ENCODE assay signal across 17 cellular contexts in the genomic region with DNA sequence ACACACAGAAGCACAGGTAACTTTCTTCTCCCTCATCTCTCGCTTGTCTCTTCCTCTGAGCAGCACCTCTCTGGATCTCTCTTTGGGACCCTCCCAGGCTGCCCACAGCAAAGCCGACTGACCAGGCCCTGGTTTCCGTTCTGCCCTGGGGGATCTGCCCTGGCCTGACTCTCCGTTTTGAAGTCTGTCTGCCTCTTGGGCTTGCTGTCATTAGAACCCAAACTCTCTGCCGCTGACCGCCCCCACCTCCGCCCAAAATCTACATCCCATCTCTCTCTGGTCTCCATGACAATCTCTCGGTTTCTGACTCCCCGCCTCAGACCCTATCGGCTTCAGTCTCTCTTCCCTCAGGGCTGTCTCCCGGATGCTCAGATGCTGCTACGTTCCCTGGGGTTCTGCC. TPM values are rescaled to one million over a fixed set of nuclear protein-coding genes. Genes with fewer than 3 reads are reported as not detected.
DNase-seq lines count a peak whose midpoint lies in the region; ATAC-seq, FAIRE-seq and TF ChIP-seq lines count a peak whose summit lies in the region.
"Had no signal": no experiment of that assay in that cellular context is flagged by ENCODE, and none has a peak within 500 bp of the region (broad histone marks: within the 10 kb centered on the region; RNA-seq: fewer than 3 reads in every experiment).

No MANE protein-coding gene starts in this region.

- H3K9me3 ChIP-seq in K562 (replicated peaks; ENCODE audit: control insufficient read depth, insufficient read depth, low read depth, low read length) (no peaks in the 10 kb centered on the region), neuronal stem cell (replicated peaks in 1 of 2; ENCODE audit: control insufficient read depth in 2 of 2, insufficient read depth in 1 of 2, low read depth in 1 of 2, low read length in 2 of 2) (no peaks in the 10 kb centered on the region)
- H3K9me3 ChIP-seq in CD8-positive, alpha-beta T cell (ENCODE audit: low read length), result no peaks in the 10 kb centered on the region

- no peak overlapping the region for H3K14ac ChIP-seq in neuronal stem cell (ENCODE audit: low read length)

- H3K36me3 ChIP-seq in K562 (ENCODE audit: control insufficient read depth, insufficient read depth, low read length) (peaks cover 24% of the 10 kb centered on the region; the same call in 1 of the 3 replicates), neuronal stem cell (replicated peaks in 1 of 2; ENCODE audit: control insufficient read depth in 2 of 2, insufficient read depth in 2 of 2, low read length in 2 of 2) (peaks cover 0 to 3% of the 10 kb centered on the region in 2 donors)
- no peaks in the 10 kb centered on the region for H3K36me3 ChIP-seq in CD8-positive, alpha-beta T cell (ENCODE audit: insufficient read depth, low read length)

- CTCF ChIA-PET in K562 (lab: Yijun Ruan, JAX; ENCODE audit: low intra/inter-chr PET ratio), result no interaction called here
- CTCF ChIA-PET in CD8-positive, alpha-beta T cell (lab: Charles Lee), result no interaction called here

- H3K27me3 ChIP-seq in K562 (ENCODE audit: control insufficient read depth in 2 of 2, insufficient read depth in 2 of 2, low read length in 2 of 2) (no peaks in the 10 kb centered on the region), neuronal stem cell (ENCODE audit: control insufficient read depth in 3 of 3, insufficient read depth in 3 of 3, low read depth in 1 of 3, low read length in 3 of 3) (peaks cover 0 to 15% (median 13%) of the 10 kb centered on the region in 3 experiments)
- H3K27me3 ChIP-seq in CD8-positive, alpha-beta T cell (ENCODE audit: insufficient read depth, low read length), result peaks cover 11% of the 10 kb centered on the region

- H3K79me2 ChIP-seq in K562 (ENCODE audit: control insufficient read depth, insufficient read depth, low read length), result peaks cover 14% of the 10 kb centered on the region

- no peak overlapping the region for H2BK120ac ChIP-seq in neuronal stem cell (ENCODE audit: low read depth, low read length)

- H3K4me3 ChIP-seq in K562, result no peak overlapping the region
- no peak overlapping the region for H3K4me3 ChIP-seq in neuronal stem cell (ENCODE audit: low read length in 2 of 2)
- no peak overlapping the region for H3K4me3 ChIP-seq in CD8-positive, alpha-beta T cell (ENCODE audit: low read depth, low read length)

- H2BK15ac ChIP-seq in neuronal stem cell (ENCODE audit: low read length), result no peak overlapping the region

- H3K4me2 ChIP-seq in K562 (ENCODE audit: insufficient read depth, low read length), result no peak overlapping the region
- no peak overlapping the region for H3K4me2 ChIP-seq in neuronal stem cell (ENCODE audit: insufficient read depth, low read length, poor library complexity, severe bottlenecking)

- in situ Hi-C loops in GM13977 (cut with MboI; ENCODE audit: low pct_unique_long_range_greater_than_20kb, low sequenced_read_pairs, unreplicated experiment), result no loop called here
- in situ Hi-C loops in K562 (cut with MboI), result no loop called here

- TF ChIP-seq RAD21 in K562 (CRISPR knock-in tag; conservative IDR thresholded peaks at IDR 0.05 in 1 of 2, IDR thresholded peaks at IDR 0.05 in 1 of 2), result no peak

- intact Hi-C loops in K562 (cut with micrococcal nuclease), result no loop called here
- intact Hi-C loops in CD8-positive, alpha-beta T cell (cut with DNase I, micrococcal nuclease), result no loop called here

- H3K9ac ChIP-seq in K562 (ENCODE audit: insufficient read depth in 1 of 2, low read depth in 2 of 2, low read length in 2 of 2) (peak overlapping the region in 1 of 2 experiments; percentile 52; a peak in 1 of 4 replicates), neuronal stem cell (ENCODE audit: low read depth, low read length, poor library complexity) (no peak overlapping the region)

- no peak overlapping the region for H4K91ac ChIP-seq in neuronal stem cell (ENCODE audit: low read depth, low read length, poor library complexity)

- H2AK5ac ChIP-seq in neuronal stem cell (ENCODE audit: low read depth, low read length), result no peak overlapping the region

- H3K79me1 ChIP-seq in neuronal stem cell (ENCODE audit: low read depth, low read length), result peaks cover 3% of the 10 kb centered on the region

- TF ChIP-seq POLR2A in K562 (conservative IDR thresholded peaks at IDR 0.05), result 0 out of 2 replicates have a peak, but pooled peaks have one; percentile 15

- no peak overlapping the region for H3K4ac ChIP-seq in neuronal stem cell (ENCODE audit: low read length)

- H3K27ac ChIP-seq in K562 (ENCODE audit: extremely low read depth, low read depth, low read length) (no peak overlapping the region), neuronal stem cell (replicated peaks; ENCODE audit: low read length) (no peak overlapping the region)
- no peak overlapping the region for H3K27ac ChIP-seq in CD8-positive, alpha-beta T cell (ENCODE audit: low read depth, low read length)
- H3K27ac ChIP-seq: HL-60 had no signal

- POLR2A ChIA-PET in K562 (lab: Yijun Ruan, JAX), result interaction anchor here (1.6 kb wide), 1 partner anchor 10 kb away, joined by 6 read pairs; no protein-coding TSS in a partner anchor
- POLR2A ChIA-PET in CD8-positive, alpha-beta T cell (lab: Charles Lee), result no interaction called here

- H3K9me3 Mint-ChIP-seq in CD8-positive, alpha-beta T cell, result no peaks in the 10 kb centered on the region
- no peaks in the 10 kb centered on the region for H3K9me3 Mint-ChIP-seq in activated naive CD8-positive, alpha-beta T cell treated with anti-CD3 and anti-CD28 coated beads, Interleukin-2, amount 50 U/mL, for 24 hours
- no peaks in the 10 kb centered on the region for H3K9me3 Mint-ChIP-seq in activated naive CD8-positive, alpha-beta T cell treated with anti-CD3 and anti-CD28 coated beads for 36 hours
- H3K9me3 Mint-ChIP-seq: CD4-positive, alpha-beta T cell had no signal

- peaks cover 12% of the 10 kb centered on the region for H3K4me1 Mint-ChIP-seq in CD8-positive, alpha-beta T cell (ENCODE audit: low read depth)
- H3K4me1 Mint-ChIP-seq in activated naive CD8-positive, alpha-beta T cell treated with anti-CD3 and anti-CD28 coated beads, Interleukin-2, amount 50 U/mL, for 24 hours, result peaks cover 9% of the 10 kb centered on the region
- peaks cover 5% of the 10 kb centered on the region for H3K4me1 Mint-ChIP-seq in activated naive CD8-positive, alpha-beta T cell treated with anti-CD3 and anti-CD28 coated beads for 36 hours

- no TSS peak for BruUV-seq in K562 (replicated peaks; lab: Mats Ljungman, UMichigan)

- H3K4me3 Mint-ChIP-seq in CD8-positive, alpha-beta T cell, result no peak overlapping the region
- no peak overlapping the region for H3K4me3 Mint-ChIP-seq in activated naive CD8-positive, alpha-beta T cell treated with anti-CD3 and anti-CD28 coated beads, Interleukin-2, amount 50 U/mL, for 24 hours
- no peak overlapping the region for H3K4me3 Mint-ChIP-seq in activated naive CD8-positive, alpha-beta T cell treated with anti-CD3 and anti-CD28 coated beads for 36 hours
- H3K4me3 Mint-ChIP-seq: B cell; CD4-positive, alpha-beta T cell had no signal

- H2AFZ ChIP-seq in K562 (ENCODE audit: low read depth, low read length) (no peak overlapping the region), neuronal stem cell (ENCODE audit: low read length) (no peak overlapping the region)

- peak overlapping the region; percentile 59 for H3K23ac ChIP-seq in neuronal stem cell (ENCODE audit: low read depth, low read length, poor library complexity)

- H3K27ac Mint-ChIP-seq in CD8-positive, alpha-beta T cell, result no peak overlapping the region
- no peak overlapping the region for H3K27ac Mint-ChIP-seq in activated naive CD8-positive, alpha-beta T cell treated with anti-CD3 and anti-CD28 coated beads, Interleukin-2, amount 50 U/mL, for 24 hours
- H3K27ac Mint-ChIP-seq in activated naive CD8-positive, alpha-beta T cell treated with anti-CD3 and anti-CD28 coated beads for 36 hours, result no peak overlapping the region
- H3K27ac Mint-ChIP-seq: B cell; CD4-positive, alpha-beta T cell had no signal

- no peaks in the 10 kb centered on the region for H3K36me3 Mint-ChIP-seq in CD8-positive, alpha-beta T cell
- no peaks in the 10 kb centered on the region for H3K36me3 Mint-ChIP-seq in activated naive CD8-positive, alpha-beta T cell treated with anti-CD3 and anti-CD28 coated beads, Interleukin-2, amount 50 U/mL, for 24 hours (ENCODE audit: low read depth)
- no peaks in the 10 kb centered on the region for H3K36me3 Mint-ChIP-seq in activated naive CD8-positive, alpha-beta T cell treated with anti-CD3 and anti-CD28 coated beads for 36 hours

- no peak overlapping the region for H4K8ac ChIP-seq in neuronal stem cell (ENCODE audit: low read depth, low read length)

- no peak for FAIRE-seq in K562 (lab: Jason Lieb, UNC)
- FAIRE-seq: A204.1, D721Med, GM19239 had no signal

- peaks cover 3% of the 10 kb centered on the region for H3K9me1 ChIP-seq in K562 (ENCODE audit: control insufficient read depth, insufficient read depth, low read length)

- no peak overlapping the region for H2BK12ac ChIP-seq in neuronal stem cell (ENCODE audit: low read length)

- H4K20me1 ChIP-seq in K562 (replicated peaks; ENCODE audit: control insufficient read depth, insufficient read depth, low read length), result peaks cover 41% of the 10 kb centered on the region

- H2BK5ac ChIP-seq in neuronal stem cell (ENCODE audit: low read length), result peak overlapping the region; percentile 46

- peaks cover 55% of the 10 kb centered on the region for H3K27me3 Mint-ChIP-seq in CD8-positive, alpha-beta T cell (ENCODE audit: low read depth)
- H3K27me3 Mint-ChIP-seq in activated naive CD8-positive, alpha-beta T cell treated with anti-CD3 and anti-CD28 coated beads, Interleukin-2, amount 50 U/mL, for 24 hours, result peaks cover 36% of the 10 kb centered on the region
- H3K27me3 Mint-ChIP-seq in activated naive CD8-positive, alpha-beta T cell treated with anti-CD3 and anti-CD28 coated beads for 36 hours, result peaks cover 64% of the 10 kb centered on the region

- TF ChIP-seq EP300 in K562 (IDR thresholded peaks at IDR 0.05; ENCODE audit: low read length), result no peak

- 76% methylated on average over 9 of the region's 12 CpGs for WGBS in K562 (ENCODE audit: insufficient coverage, low coverage, missing lambda C conversion rate)
- no CpG with 5 or more reads among the region's 12 CpGs for WGBS in neuronal stem cell (ENCODE audit: extremely low coverage in 2 of 2, insufficient read length in 2 of 2, insufficient replicate concordance in 1 of 2), 2 donors

- H3K4me1 ChIP-seq in K562 (replicated peaks in 1 of 2; ENCODE audit: control insufficient read depth in 2 of 2, insufficient read depth in 2 of 2, low read length in 2 of 2) (peaks cover 14 to 34% of the 10 kb centered on the region in 2 experiments), neuronal stem cell (ENCODE audit: control insufficient read depth in 2 of 2, insufficient read depth in 1 of 2, low read depth in 1 of 2, low read length in 2 of 2) (peaks cover 5 to 8% of the 10 kb centered on the region in 2 donors)
- H3K4me1 ChIP-seq in CD8-positive, alpha-beta T cell (ENCODE audit: insufficient read depth, low read length), result peaks cover 10% of the 10 kb centered on the region

- TF ChIP-seq CTCF in GM13977 (IDR thresholded peaks at IDR 0.05; ENCODE audit: extremely low read depth, insufficient read depth, missing control alignments) (no peak), K562 (IDR thresholded peaks at IDR 0.05 in 2 of 3, conservative IDR thresholded peaks at IDR 0.05 in 1 of 3; ENCODE audit: insufficient read depth in 2 of 3, low read depth in 1 of 3, low read length in 3 of 3) (no peak)
- no peak for TF ChIP-seq CTCF in CD8-positive, alpha-beta T cell (IDR thresholded peaks at IDR 0.05)

- DNase-seq in GM13977 (ENCODE audit: low spot score) (peak; percentile 15), K562 (ENCODE audit: extremely low read depth in 1 of 4, low spot score in 3 of 4) (no peak), neuronal stem cell (ENCODE audit: low spot score) (no peak), T-helper 9 cell (no peak)
- DNase-seq in CD8-positive, alpha-beta T cell, result no peak
- DNase-seq in activated naive CD8-positive, alpha-beta T cell treated with anti-CD3 and anti-CD28 coated beads, Interleukin-2, amount 50 U/mL, for 24 hours, result no peak
- no peak for DNase-seq in activated naive CD8-positive, alpha-beta T cell treated with anti-CD3 and anti-CD28 coated beads for 36 hours
- DNase-seq: CD4-positive, alpha-beta T cell; DND-41; GF-D8; KBM-7 had no signal

- H3K18ac ChIP-seq in neuronal stem cell (ENCODE audit: low read length), result no peak overlapping the region

- ATAC-seq in K562, result no peak
- ATAC-seq in CD8-positive, alpha-beta T cell, result no peak
- no peak for ATAC-seq in activated naive CD8-positive, alpha-beta T cell treated with anti-CD3 and anti-CD28 coated beads, Interleukin-2, amount 50 U/mL, for 24 hours
- ATAC-seq: HCT116 had no signal

RNA-seq across cellular contexts. Expression of a gene that starts 6.9 kb away (rescaled TPM):
- 19.8 and 38.5 TPM in 2 replicates for total RNA-seq in K562 (2011; cell fraction: chromatin; rRNA removed; ENCODE audit: low replicate concordance)
- total RNA-seq in K562 (2011; cell fraction: nucleolus; rRNA removed), result 17.0 and 18.4 TPM in 2 replicates
- total RNA-seq in K562 (2011; cell fraction: nucleoplasm; rRNA removed), result 18.8 and 48.6 TPM in 2 replicates
- total RNA-seq in K562 (2014; rRNA removed) (1.8 and 4.0 TPM in 2 replicates), K562 (2014; rRNA removed; fragmentation: Illumina TruSeq; extraction: Trizol) (1.4 and 1.7 TPM in 2 replicates), K562 (2015; rRNA removed; fragmentation: Illumina TruSeq; extraction: Trizol) (2.1 and 3.0 TPM in 2 replicates), K562 (2021) (20.2 and 26.2 TPM in 2 replicates)
- polyA plus RNA-seq in K562 (2011; rRNA removed) (2.0 and 3.7 TPM in 2 replicates), K562 (2014; fragmentation: Illumina TruSeq; extraction: Trizol) (14.9 and 16.4 TPM in 2 replicates), K562 (2014; fragmentation: Nextera tagmentation; extraction: Ambion mirVana) (under 1 TPM; 0.03 to 0.06 TPM), K562 (2014; rRNA removed) (13.2 and 14.2 TPM in 2 replicates)
- 2.0 and 2.7 TPM in 2 replicates for polyA plus RNA-seq in K562 (2011; cell fraction: cytosol; rRNA removed)
- 12.7 and 28.1 TPM in 2 replicates for polyA plus RNA-seq in K562 (2011; cell fraction: nucleus; rRNA removed)
- polyA plus RNA-seq in K562 (2012), result 10.3 and 13.2 TPM in 2 replicates
- polyA minus RNA-seq in K562 (2011; rRNA and poly(A)+ RNA removed), result 1.2 and 2.0 TPM in 2 replicates
- polyA minus RNA-seq in K562 (2011; cell fraction: cytosol; rRNA and poly(A)+ RNA removed), result 8.9 and 10.9 TPM in 2 replicates
- polyA minus RNA-seq in K562 (2011; cell fraction: nucleus; rRNA and poly(A)+ RNA removed), result 7.8 and 7.9 TPM in 2 replicates
- polyA plus RNA-seq in neuronal stem cell (2013, experiment 1 of 2), result 6.8 TPM
- 6.9 TPM for polyA plus RNA-seq in neuronal stem cell (2013, experiment 2 of 2)
- total RNA-seq in CD8-positive, alpha-beta T cell, result under 1 TPM; 0.08 to 0.39 TPM
- under 1 TPM; 0.56 to 0.64 TPM for total RNA-seq in activated naive CD8-positive, alpha-beta T cell treated with anti-CD3 and anti-CD28 coated beads for 36 hours

RNA-seq across cellular contexts. Expression of a gene that starts 43.2 kb away (rescaled TPM):
- total RNA-seq in K562 (2011; cell fraction: chromatin; rRNA removed; ENCODE audit: low replicate concordance), result 3.9 and 8.3 TPM in 2 replicates
- 5.0 and 5.5 TPM in 2 replicates for total RNA-seq in K562 (2011; cell fraction: nucleolus; rRNA removed)
- 3.6 and 5.6 TPM in 2 replicates for total RNA-seq in K562 (2011; cell fraction: nucleoplasm; rRNA removed)
- 0.41 and 0.78 TPM in 2 replicates for total RNA-seq in K562 (2014; rRNA removed)
- 0.45 and 0.65 TPM in 2 replicates for total RNA-seq in K562 (2014; rRNA removed; fragmentation: Illumina TruSeq; extraction: Trizol)
- 0.45 and 0.76 TPM in 2 replicates for total RNA-seq in K562 (2015; rRNA removed; fragmentation: Illumina TruSeq; extraction: Trizol)
- 1.9 and 2.3 TPM in 2 replicates for total RNA-seq in K562 (2021)
- polyA plus RNA-seq in K562 (2011; rRNA removed), result 1.2 and 1.9 TPM in 2 replicates
- polyA plus RNA-seq in K562 (2011; cell fraction: cytosol; rRNA removed), result 1.4 and 1.9 TPM in 2 replicates
- 11.3 and 12.5 TPM in 2 replicates for polyA plus RNA-seq in K562 (2011; cell fraction: nucleus; rRNA removed)
- polyA plus RNA-seq in K562 (2012), result 2.0 and 3.0 TPM in 2 replicates
- 0.89 and 1.1 TPM in 2 replicates for polyA plus RNA-seq in K562 (2014; fragmentation: Illumina TruSeq; extraction: Trizol)
- under 1 TPM; 0.25 to 0.49 TPM for polyA plus RNA-seq in K562 (2014; fragmentation: Nextera tagmentation; extraction: Ambion mirVana)
- polyA plus RNA-seq in K562 (2014; rRNA removed), result 0.69 and 1.6 TPM in 2 replicates
- polyA minus RNA-seq in K562 (2011; rRNA and poly(A)+ RNA removed), result 0.42 and 0.57 TPM in 2 replicates
- 1.5 TPM in 1 of 2 replicates, not detected in the other for polyA minus RNA-seq in K562 (2011; cell fraction: cytosol; rRNA and poly(A)+ RNA removed)
- polyA minus RNA-seq in K562 (2011; cell fraction: nucleus; rRNA and poly(A)+ RNA removed), result 2.0 and 2.2 TPM in 2 replicates
- 0.84 TPM for polyA plus RNA-seq in neuronal stem cell (2013, experiment 1 of 2)
- 0.72 TPM for polyA plus RNA-seq in neuronal stem cell (2013, experiment 2 of 2)
- total RNA-seq in CD8-positive, alpha-beta T cell, result under 1 TPM in 1 of 2 experiments, not detected in 1; 1.00 TPM
- total RNA-seq in activated naive CD8-positive, alpha-beta T cell treated with anti-CD3 and anti-CD28 coated beads for 36 hours, result 10 to 100 TPM; 16.1 to 18.1 TPM

RNA-seq across cellular contexts. Expression of a gene that starts 54.0 kb away (rescaled TPM):
- total RNA-seq in K562 (2011; cell fraction: chromatin; rRNA removed; ENCODE audit: low replicate concordance), result 31.6 and 83.2 TPM in 2 replicates
- total RNA-seq in K562 (2011; cell fraction: nucleolus; rRNA removed), result 66.3 and 72.5 TPM in 2 replicates
- 41.0 and 45.6 TPM in 2 replicates for total RNA-seq in K562 (2011; cell fraction: nucleoplasm; rRNA removed)
- total RNA-seq in K562 (2014; rRNA removed) (51.4 and 68.1 TPM in 2 replicates), K562 (2014; rRNA removed; fragmentation: Illumina TruSeq; extraction: Trizol) (10.6 and 12.3 TPM in 2 replicates), K562 (2015; rRNA removed; fragmentation: Illumina TruSeq; extraction: Trizol) (32.9 and 35.0 TPM in 2 replicates), K562 (2021) (56.7 and 58.2 TPM in 2 replicates)
- polyA plus RNA-seq in K562 (2011; rRNA removed) (24.0 and 37.5 TPM in 2 replicates), K562 (2014; fragmentation: Illumina TruSeq; extraction: Trizol) (23.8 and 51.0 TPM in 2 replicates), K562 (2014; fragmentation: Nextera tagmentation; extraction: Ambion mirVana) (1 to 10 TPM in 1 of 2 experiments, under 1 TPM in 1; 0.11 to 1.5 TPM), K562 (2014; rRNA removed) (61.9 and 73.8 TPM in 2 replicates)
- polyA plus RNA-seq in K562 (2011; cell fraction: cytosol; rRNA removed), result 42.2 and 70.3 TPM in 2 replicates
- 71.7 and 110 TPM in 2 replicates for polyA plus RNA-seq in K562 (2011; cell fraction: nucleus; rRNA removed)
- polyA plus RNA-seq in K562 (2012), result 51.4 and 65.3 TPM in 2 replicates
- 12.7 and 17.8 TPM in 2 replicates for polyA minus RNA-seq in K562 (2011; rRNA and poly(A)+ RNA removed)
- polyA minus RNA-seq in K562 (2011; cell fraction: cytosol; rRNA and poly(A)+ RNA removed), result 15.7 and 17.4 TPM in 2 replicates
- 28.8 and 37.7 TPM in 2 replicates for polyA minus RNA-seq in K562 (2011; cell fraction: nucleus; rRNA and poly(A)+ RNA removed)
- 15.5 TPM for polyA plus RNA-seq in neuronal stem cell (2013, experiment 1 of 2)
- 15.1 TPM for polyA plus RNA-seq in neuronal stem cell (2013, experiment 2 of 2)
- 100 to 1,000 TPM; 320 to 327 TPM for total RNA-seq in CD8-positive, alpha-beta T cell
- total RNA-seq in activated naive CD8-positive, alpha-beta T cell treated with anti-CD3 and anti-CD28 coated beads for 36 hours, result 10 to 100 TPM; 49.6 TPM
